12 cellular contexts compared by ENCODE assay signal in the genomic region with DNA sequence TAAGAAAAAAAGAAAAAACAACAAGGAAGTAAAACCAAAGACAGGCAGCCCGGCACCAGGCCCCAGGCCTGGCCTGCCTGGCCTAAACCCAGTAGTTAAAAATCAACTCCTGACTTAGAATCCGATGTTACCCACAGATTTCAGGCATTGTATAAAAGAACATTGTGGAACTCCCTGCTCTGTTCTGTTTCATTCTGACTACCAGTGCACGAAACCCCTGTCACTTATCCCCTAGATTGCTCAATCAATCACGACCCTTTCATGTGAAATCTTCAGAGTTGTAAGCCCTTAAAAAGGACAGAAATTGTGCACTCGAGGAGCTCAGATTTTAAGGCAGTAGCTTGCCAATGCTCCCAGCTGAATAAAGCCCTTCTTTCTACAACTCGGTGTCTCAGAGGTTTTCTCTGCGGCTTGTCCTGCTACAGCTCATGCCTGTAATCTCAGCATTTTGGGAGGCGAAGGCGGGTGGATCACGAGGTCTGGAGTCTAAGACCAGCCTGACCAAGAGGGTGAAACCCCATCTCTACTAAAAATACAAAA. TPM values are rescaled to one million over a fixed set of nuclear protein-coding genes. Genes with fewer than 3 reads are reported as not detected.
DNase-seq lines count a peak whose midpoint lies in the region; ATAC-seq and TF ChIP-seq lines count a peak whose summit lies in the region.
"Had no signal": no experiment of that assay in that cellular context is flagged by ENCODE, and none has a peak within 500 bp of the region (broad histone marks: within the 10 kb centered on the region; RNA-seq: fewer than 3 reads in every experiment).

No MANE protein-coding gene starts in this region.

- no peaks in the 10 kb centered on the region for H3K4me1 Mint-ChIP-seq in activated CD4-positive, alpha-beta T cell treated with anti-CD3 and anti-CD28 coated beads, Interleukin-2, amount 10 ng/mL, durations not matched to agents 7 days and 5 days

- ATAC-seq in GM19463 (IDR thresholded peaks at IDR 0.05; ENCODE audit: unreplicated experiment) (peak; percentile 69), HG03196 (IDR thresholded peaks at IDR 0.05; ENCODE audit: unreplicated experiment) (peak; percentile 62), esophagus mucosa (no peak), GM18520 (IDR thresholded peaks at IDR 0.05; ENCODE audit: unreplicated experiment) (no peak)

- H3K4me3 Mint-ChIP-seq in activated CD4-positive, alpha-beta T cell treated with anti-CD3 and anti-CD28 coated beads, Interleukin-2, amount 10 ng/mL, durations not matched to agents 7 days and 5 days, result no peak overlapping the region

- CTCF ChIA-PET in activated CD4-positive, alpha-beta T cell treated with anti-CD3 and anti-CD28 coated beads, Interleukin-2, amount 10 ng/mL, durations not matched to agents 7 days and 5 days (lab: Charles Lee), result interaction anchor here (1.3 kb wide), 1 partner anchor 30 kb away, joined by 3 read pairs; no protein-coding TSS in a partner anchor

- H3K27me3 Mint-ChIP-seq in activated CD4-positive, alpha-beta T cell treated with anti-CD3 and anti-CD28 coated beads, Interleukin-2, amount 10 ng/mL, durations not matched to agents 7 days and 5 days, result no peaks in the 10 kb centered on the region

- POLR2A ChIA-PET in activated CD4-positive, alpha-beta T cell treated with anti-CD3 and anti-CD28 coated beads, Interleukin-2, amount 10 ng/mL, durations not matched to agents 7 days and 5 days (lab: Charles Lee), result no interaction called here

- peak overlapping the region; percentile 63 for H2AFZ ChIP-seq in hepatocyte

- 78% methylated on average over 10 of the region's 10 CpGs for WGBS in hepatocyte (ENCODE audit: low lambda C conversion rate, missing lambda C conversion rate)

- H3K36me3 Mint-ChIP-seq in activated CD4-positive, alpha-beta T cell treated with anti-CD3 and anti-CD28 coated beads, Interleukin-2, amount 10 ng/mL, durations not matched to agents 7 days and 5 days (ENCODE audit: low read depth), result no peaks in the 10 kb centered on the region

- H3K4me1 ChIP-seq in hepatocyte (ENCODE audit: insufficient read depth), result no peaks in the 10 kb centered on the region
- H3K4me1 ChIP-seq: sigmoid colon had no signal

- H3K9me2 ChIP-seq in hepatocyte (replicated peaks; ENCODE audit: insufficient read depth), result no peaks in the 10 kb centered on the region

- H3K4me2 ChIP-seq in hepatocyte, result no peak overlapping the region

- TF ChIP-seq CTCF in hepatocyte (IDR thresholded peaks at IDR 0.05; ENCODE audit: poor library complexity), result no peak

- no peaks in the 10 kb centered on the region for H3K36me3 ChIP-seq in hepatocyte (replicated peaks; ENCODE audit: insufficient read depth, low read depth)
- H3K36me3 ChIP-seq: sigmoid colon had no signal

- no peaks in the 10 kb centered on the region for H3K79me2 ChIP-seq in hepatocyte

- H3K27me3 ChIP-seq in hepatocyte, result no peaks in the 10 kb centered on the region
- H3K27me3 ChIP-seq: sigmoid colon had no signal

- H3K27ac ChIP-seq in hepatocyte, result peak overlapping the region; percentile 30
- H3K27ac ChIP-seq: sigmoid colon, VCaP had no signal

- H3K4me3 ChIP-seq in hepatocyte, result no peak overlapping the region
- H3K4me3 ChIP-seq: sigmoid colon had no signal

- DNase-seq in hepatocyte (ENCODE audit: low spot score) (no peak), hepatic stellate cell (ENCODE audit: low spot score) (no peak)
- DNase-seq in activated CD4-positive, alpha-beta T cell treated with anti-CD3 and anti-CD28 coated beads, Interleukin-2, amount 10 ng/mL, durations not matched to agents 7 days and 5 days, result no peak
- DNase-seq: dermis blood vessel endothelial cell, NCI-H1105, NCI-H510A treated with DMSO at 0.1 percent for 48 hours, sigmoid colon had no signal

- no peaks in the 10 kb centered on the region for H3K9me3 Mint-ChIP-seq in activated CD4-positive, alpha-beta T cell treated with anti-CD3 and anti-CD28 coated beads, Interleukin-2, amount 10 ng/mL, durations not matched to agents 7 days and 5 days

- H3K9me3 ChIP-seq in hepatocyte (ENCODE audit: low read depth), result no peaks in the 10 kb centered on the region
- H3K9me3 ChIP-seq: sigmoid colon had no signal

- H4K20me1 ChIP-seq in hepatocyte (ENCODE audit: insufficient read depth, poor library complexity, severe bottlenecking), result no peaks in the 10 kb centered on the region

- H3K27ac Mint-ChIP-seq in activated CD4-positive, alpha-beta T cell treated with anti-CD3 and anti-CD28 coated beads, Interleukin-2, amount 10 ng/mL, durations not matched to agents 7 days and 5 days, result no peak overlapping the region

RNA-seq across cellular contexts. Expression of a gene that starts 15.6 kb away (rescaled TPM):
- total RNA-seq in hepatocyte, result not detected in 2 replicates
- polyA plus RNA-seq in hepatocyte, result not detected in 2 replicates
- total RNA-seq in activated CD4-positive, alpha-beta T cell treated with anti-CD3 and anti-CD28 coated beads, Interleukin-2, amount 10 ng/mL, durations not matched to agents 7 days and 5 days, result under 1 TPM; 0.12 to 0.17 TPM
- not detected for total RNA-seq in esophagus mucosa
- total RNA-seq: dermis blood vessel endothelial cell, sigmoid colon had no signal
- polyA plus RNA-seq: sigmoid colon had no signal

RNA-seq across cellular contexts. Expression of a gene that starts 46.0 kb away (rescaled TPM):
- not detected in 2 replicates for total RNA-seq in hepatocyte
- polyA plus RNA-seq in hepatocyte, result not detected in 2 replicates
- not detected for total RNA-seq in activated CD4-positive, alpha-beta T cell treated with anti-CD3 and anti-CD28 coated beads, Interleukin-2, amount 10 ng/mL, durations not matched to agents 7 days and 5 days
- 0.20 TPM for total RNA-seq in esophagus mucosa
- total RNA-seq: dermis blood vessel endothelial cell had no signal

Comparison
In these comparisons a context has a peak if more than half of its experiments do, and no peak if none do; other contexts are left out.
1. ATAC-seq: peak in GM19463 (single experiment) and HG03196 (single experiment); none in esophagus mucosa (single experiment) and GM18520 (single experiment).